In the genomic region with DNA sequence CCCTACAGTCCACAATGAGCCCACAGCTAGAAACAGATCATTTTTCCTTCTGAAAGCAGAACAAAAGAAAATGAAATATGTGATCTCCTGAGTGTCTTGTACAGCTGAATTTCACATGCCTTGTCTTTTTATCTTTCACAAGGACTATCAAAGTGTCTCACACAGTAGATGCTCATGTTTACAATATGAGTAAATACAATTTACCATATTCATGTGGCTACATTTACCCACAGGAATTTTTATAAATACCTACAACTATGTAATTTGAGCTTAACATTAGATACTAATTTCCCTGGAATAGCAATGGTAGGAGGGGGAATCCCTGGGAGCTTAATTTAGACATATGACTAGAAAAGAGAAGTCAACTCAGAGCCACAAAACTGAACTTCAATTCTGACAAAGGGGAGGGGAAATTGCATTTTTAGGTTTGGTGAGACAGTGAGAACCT, we compare ENCODE assay signal across 11 cellular contexts.
DNase-seq lines count a peak whose midpoint lies in the region; ATAC-seq, FAIRE-seq and TF ChIP-seq lines count a peak whose summit lies in the region.
"Had no signal": no experiment of that assay in that cellular context is flagged by ENCODE, and none has a peak within 500 bp of the region (broad histone marks: within the 10 kb centered on the region; RNA-seq: fewer than 3 reads in every experiment).

No MANE protein-coding gene starts in this region.

- peak; percentile 34 for ATAC-seq in GM18517 (IDR thresholded peaks at IDR 0.05; ENCODE audit: unreplicated experiment)
- no peak for ATAC-seq in GM21367 (IDR thresholded peaks at IDR 0.05; ENCODE audit: unreplicated experiment)
- ATAC-seq in left cardiac atrium: no peak

- DNase-seq in HCEC 1CT (peak; percentile 92), kidney glomerular epithelial cell (lab: John Stamatoyannopoulos, UW) (peak; percentile 37), H54 (ENCODE audit: insufficient read length, low spot score) (no peak), D721Med (ENCODE audit: insufficient read length, low spot score) (no peak), left cardiac atrium (no peak)
- DNase-seq: endodermal cell, NCI-H2171 had no signal

- FAIRE-seq in H54 (lab: Jason Lieb, UNC): no peak
- FAIRE-seq in D721Med (lab: Jason Lieb, UNC): no peak

- no peak overlapping the region for H3K27ac ChIP-seq in HUES64 (ENCODE audit: low read depth, low read length)
- H3K27ac ChIP-seq: neutrophil had no signal

- peak overlapping the region; percentile 7; the same call in 1 of the 2 replicates for H3K9ac ChIP-seq in HUES64 (ENCODE audit: low read depth, low read length)

- no peaks in the 10 kb centered on the region for H3K9me3 ChIP-seq in HUES64 (ENCODE audit: insufficient read depth, low read depth, low read length)
- H3K9me3 ChIP-seq: neutrophil had no signal

- no peaks in the 10 kb centered on the region for H3K27me3 ChIP-seq in HUES64 (ENCODE audit: insufficient read depth, low read length)
- H3K27me3 ChIP-seq: neutrophil had no signal

- H3K4me1 ChIP-seq in HUES64 (ENCODE audit: insufficient read depth, low read length): peaks cover 54% of the 10 kb centered on the region

- intact Hi-C loops in left cardiac atrium (cut with DNase I): no loop called here

- TF ChIP-seq POLR2A in H54 (IDR thresholded peaks at IDR 0.05; ENCODE audit: low read depth, low read length): no peak

- no peak overlapping the region for H3K4me3 ChIP-seq in HUES64 (ENCODE audit: low read length)

- 0 out of 2 replicates have a peak, but pooled peaks cover 3% of the 10 kb centered on the region for H3K36me3 ChIP-seq in HUES64 (ENCODE audit: insufficient read depth, low read length)
- H3K36me3 ChIP-seq: neutrophil had no signal

- no peak for TF ChIP-seq CTCF in D721Med (IDR thresholded peaks at IDR 0.05; ENCODE audit: insufficient read depth, missing control alignments)

Comparison
In these comparisons a context has a peak if more than half of its experiments do, and no peak if none do; other contexts are left out.
1. DNase-seq: peak in HCEC 1CT (single experiment) and kidney glomerular epithelial cell (single experiment); none in H54 (single experiment), D721Med (single experiment) and left cardiac atrium (single experiment).